ENCODE assay signal across 8 cellular contexts in the genomic region with DNA sequence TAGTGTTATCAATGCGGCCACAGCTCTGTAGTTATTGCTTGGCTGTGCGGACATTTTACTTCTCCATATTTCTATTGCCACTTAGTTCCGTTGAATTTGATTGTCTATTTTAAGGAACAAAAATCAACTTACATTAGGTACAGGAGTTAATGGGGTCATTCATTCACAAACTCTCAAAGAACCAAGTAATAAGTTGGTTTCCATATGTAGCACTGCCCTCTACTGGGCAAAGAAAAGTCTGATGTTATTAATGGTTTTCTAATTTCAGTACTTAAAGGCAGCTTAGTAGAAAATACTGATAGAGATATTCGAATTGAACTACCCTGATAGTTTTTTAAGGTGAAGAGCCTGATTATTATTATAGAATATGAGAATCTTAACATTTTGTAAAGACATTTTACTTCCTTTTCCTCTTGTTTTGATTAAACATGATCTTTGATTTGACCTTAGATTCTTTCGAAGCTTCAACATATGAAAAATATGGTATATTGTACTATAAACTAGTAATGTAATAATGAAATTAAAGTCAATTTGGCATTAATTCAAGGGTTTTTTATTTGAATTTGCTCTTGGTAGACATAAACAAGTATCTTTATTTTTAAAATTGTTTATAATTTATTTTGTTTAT.
A peak's percentile ranks its signal among the peaks of the same experiment; 100 is the strongest.
DNase-seq lines count a peak whose midpoint lies in the region; ATAC-seq and TF ChIP-seq lines count a peak whose summit lies in the region.

No MANE protein-coding gene starts in this region.

- CTCF ChIA-PET in CD8-positive, alpha-beta memory T cell (lab: Charles Lee): no interaction called here

- H3K4me1 Mint-ChIP-seq in CD8-positive, alpha-beta memory T cell: no peaks in the 10 kb centered on the region
- no peaks in the 10 kb centered on the region for H3K4me1 Mint-ChIP-seq in naive thymus-derived CD8-positive, alpha-beta T cell

- H3K4me1 ChIP-seq in breast epithelium: no peaks in the 10 kb centered on the region
- H3K4me1 ChIP-seq in CD8-positive, alpha-beta memory T cell (ENCODE audit: insufficient read depth, low read length): no peaks in the 10 kb centered on the region

- no peak overlapping the region for H3K4me3 Mint-ChIP-seq in CD8-positive, alpha-beta memory T cell
- no peak overlapping the region for H3K4me3 Mint-ChIP-seq in naive thymus-derived CD8-positive, alpha-beta T cell

- H3K4me3 ChIP-seq in breast epithelium: no peak overlapping the region
- H3K4me3 ChIP-seq in CD8-positive, alpha-beta memory T cell (ENCODE audit: low read length): no peak overlapping the region

- H3K27ac Mint-ChIP-seq in CD8-positive, alpha-beta memory T cell: no peak overlapping the region
- H3K27ac Mint-ChIP-seq in naive thymus-derived CD8-positive, alpha-beta T cell: no peak overlapping the region

- intact Hi-C loops in breast epithelium (cut with DNase I; ENCODE audit: low total_unique reads): no loop called here

- no peaks in the 10 kb centered on the region for H3K36me3 ChIP-seq in breast epithelium
- no peaks in the 10 kb centered on the region for H3K36me3 ChIP-seq in CD8-positive, alpha-beta memory T cell (ENCODE audit: insufficient read depth, low read length)

- H3K9me3 ChIP-seq in breast epithelium: peaks cover 7 to 10% of the 10 kb centered on the region in 2 donors
- no peaks in the 10 kb centered on the region for H3K9me3 ChIP-seq in CD8-positive, alpha-beta memory T cell (ENCODE audit: low read length)

- peak; percentile 16 to 50 (median 46) for TF ChIP-seq CTCF in breast epithelium (IDR thresholded peaks at IDR 0.05)

- peaks cover 0 to 12% (median 2%) of the 10 kb centered on the region in 5 donors for H3K9me3 Mint-ChIP-seq in CD8-positive, alpha-beta memory T cell
- H3K9me3 Mint-ChIP-seq in naive thymus-derived CD8-positive, alpha-beta T cell: peaks cover 0 to 16% (median 3%) of the 10 kb centered on the region in 9 donors

- POLR2A ChIA-PET in CD8-positive, alpha-beta memory T cell (lab: Charles Lee): no interaction called here
- POLR2A ChIA-PET in naive thymus-derived CD8-positive, alpha-beta T cell (lab: Charles Lee): no interaction called here

- no peaks in the 10 kb centered on the region for H3K27me3 Mint-ChIP-seq in CD8-positive, alpha-beta memory T cell
- no peaks in the 10 kb centered on the region for H3K27me3 Mint-ChIP-seq in naive thymus-derived CD8-positive, alpha-beta T cell

- peak; percentile 68 for ATAC-seq in HG02610 (IDR thresholded peaks at IDR 0.05; ENCODE audit: unreplicated experiment)
- ATAC-seq in naive thymus-derived CD8-positive, alpha-beta T cell: no peak

- no peak for TF ChIP-seq POLR2A in breast epithelium (IDR thresholded peaks at IDR 0.05)

- H3K27me3 ChIP-seq in breast epithelium: no peaks in the 10 kb centered on the region
- H3K27me3 ChIP-seq in CD8-positive, alpha-beta memory T cell (ENCODE audit: insufficient read depth, low read length, poor library complexity, severe bottlenecking): no peaks in the 10 kb centered on the region

- no peaks in the 10 kb centered on the region for H3K36me3 Mint-ChIP-seq in CD8-positive, alpha-beta memory T cell
- H3K36me3 Mint-ChIP-seq in naive thymus-derived CD8-positive, alpha-beta T cell: no peaks in the 10 kb centered on the region

- DNase-seq in GDM1 (lab: John Stamatoyannopoulos, UW) (peak; percentile 0), NCI-H524 treated with DMSO at 0.1 percent for 48 hours (lab: John Stamatoyannopoulos, UW) (peak; percentile 78), breast epithelium (ENCODE audit: low spot score in 2 of 2) (no peak), myocyte (ENCODE audit: low read depth) (peak; percentile 51), cortex of kidney (lab: John Stamatoyannopoulos, UW) (no peak)
- no peak for DNase-seq in CD8-positive, alpha-beta memory T cell
- no peak for DNase-seq in naive thymus-derived CD8-positive, alpha-beta T cell

- H3K27ac ChIP-seq in breast epithelium: no peak overlapping the region
- H3K27ac ChIP-seq in CD8-positive, alpha-beta memory T cell (ENCODE audit: low read depth, low read length): no peak overlapping the region

Comparison
In these comparisons a context has a peak if more than half of its experiments do, and no peak if none do; other contexts are left out.
1. DNase-seq: peak in GDM1 (single experiment), NCI-H524 treated with DMSO at 0.1 percent for 48 hours (single experiment) and myocyte (single experiment); none in breast epithelium (0 of 2), CD8-positive, alpha-beta memory T cell (0 of 5), cortex of kidney (single experiment) and naive thymus-derived CD8-positive, alpha-beta T cell (0 of 10).